Comparison of ENCODE assay signal across 29 cellular contexts in genomic region chr4:145536044-145536443, GRCh38.
"Had no signal": no experiment of that assay in that cellular context is flagged by ENCODE, and none has a peak within 500 bp of the region (broad histone marks: within the 10 kb centered on the region; RNA-seq: fewer than 3 reads in every experiment).

No MANE protein-coding gene starts in this region.

- DNase-seq: activated CD4-positive, alpha-beta T cell treated with anti-CD3 and anti-CD28 coated beads for 1 hour; activated CD4-positive, alpha-beta T cell treated with anti-CD3 and anti-CD28 coated beads, Interleukin-2, amount 10 ng/mL, durations not matched to agents 24 days and 14 days; activated CD4-positive, alpha-beta T cell treated with anti-CD3 and anti-CD28 coated beads, Interleukin-2, amount 50 U/mL, for 4 hours; activated CD4-positive, CD25-positive, alpha-beta regulatory T cell; activated CD8-positive, alpha-beta T cell treated with anti-CD3 and anti-CD28 coated beads for 36 hours; activated effector memory CD4-positive, alpha-beta T cell treated with anti-CD3 and anti-CD28 coated beads, Interleukin-2, amount 50 U/mL, for 16 hours; activated naive CD4-positive, alpha-beta T cell; activated naive CD4-positive, alpha-beta T cell treated with anti-CD3 and anti-CD28 coated beads, Interleukin-2, amount 50 U/mL, for 16 hours; activated naive CD8-positive, alpha-beta T cell treated with anti-CD3 and anti-CD28 coated beads for 36 hours; activated T-cell treated with anti-CD3 and anti-CD28 coated beads, Interleukin-2, amount 50 U/mL, for 1 hour; activated T-cell treated with anti-CD3 and anti-CD28 coated beads, Interleukin-2, amount 50 U/mL, for 72 hours; amniotic stem cell; aorta; brain microvascular endothelial cell; NCI-H1092 treated with DMSO at 0.1 percent for 48 hours; NCI-H1417; NCI-H187 treated with DMSO at 0.1 percent for 48 hours; NCI-H2081; NCI-H345; NCI-H524 treated with DMSO at 0.1 percent for 48 hours; PC-9; SHP77; SJCRH30; T1000; WERI-Rb-1 had no signal

- H3K4me3 ChIP-seq: K562, PC-9, SJCRH30, SK-N-MC had no signal

- H3K36me3 ChIP-seq: brain microvascular endothelial cell, SJCRH30 had no signal

- ATAC-seq: activated CD8-positive, alpha-beta T cell treated with anti-CD3 and anti-CD28 coated beads for 36 hours; activated T-cell treated with anti-CD3 and anti-CD28 coated beads, Interleukin-2, amount 50 U/mL, for 72 hours; activated T-helper 17 cell treated with anti-CD3 and anti-CD28 coated beads, Interleukin-2, amount 50 U/mL, for 72 hours; K562 had no signal

- H3K27me3 ChIP-seq: brain microvascular endothelial cell, SJCRH30 had no signal

- H2AFZ ChIP-seq: PC-9 had no signal

- H3K9me3 ChIP-seq: SJCRH30 had no signal

- H3K27ac ChIP-seq: brain microvascular endothelial cell, RWPE1, SJCRH30, SK-N-MC, WERI-Rb-1 had no signal

- H3K4me2 ChIP-seq: PC-9 had no signal
